ENCODE assay signal across 17 cellular contexts in genomic region chr5:78765756-78766411, GRCh38.
"Had no signal": no experiment of that assay in that cellular context is flagged by ENCODE, and none has a peak within 500 bp of the region (broad histone marks: within the 10 kb centered on the region; RNA-seq: fewer than 3 reads in every experiment).

No MANE protein-coding gene starts in this region.

- ATAC-seq: activated CD4-positive, CD25-positive, alpha-beta regulatory T cell treated with anti-CD3 and anti-CD28 coated beads, Interleukin-2, amount 50 U/mL, for 24 hours; gastrocnemius medialis; left lung; stimulated activated naive B cell treated with anti-CD40 and anti-IgM and Interleukin-4, amounts not matched to agents 10 μg/mL and 1 μg/mL and 100 μg/mL, for 72 hours; T-cell had no signal

- H3K27me3 ChIP-seq: brain microvascular endothelial cell, gastrocnemius medialis, left lung, ovary, tibial artery had no signal

- H3K4me3 ChIP-seq: coronary artery, gastrocnemius medialis, left lung, ovary, tibial artery had no signal

- H3K9me3 ChIP-seq: gastrocnemius medialis, left lung, ovary, SK-N-SH, tibial artery had no signal

- H3K9ac ChIP-seq: SK-N-SH had no signal

- H3K36me3 ChIP-seq: brain microvascular endothelial cell, gastrocnemius medialis, left lung, ovary, tibial artery had no signal

- DNase-seq: activated naive CD4-positive, alpha-beta T cell; activated naive CD8-positive, alpha-beta T cell treated with anti-CD3 and anti-CD28 coated beads, Interleukin-2, amount 10 ng/mL, durations not matched to agents 7 days and 5 days; anterior cingulate cortex; brain microvascular endothelial cell; effector CD4-positive, alpha-beta T cell; gastrocnemius medialis; left lung; mammary epithelial cell; ovary; SK-N-SH; stimulated activated CD4-positive, alpha-beta T cell treated with anti-CD3 and anti-CD28 coated beads, Interleukin-2, amount 100 ng/mL, for 48 hours; stimulated activated naive B cell treated with anti-CD40 and anti-IgM and Interleukin-4, amounts not matched to agents 10 μg/mL and 1 μg/mL and 100 μg/mL, for 72 hours; T-cell; T-helper 9 cell; tibial artery had no signal

- H3K4me2 ChIP-seq: SK-N-SH had no signal

- H3K27ac ChIP-seq: brain microvascular endothelial cell, coronary artery, gastrocnemius medialis, left lung, ovary, tibial artery had no signal

- H3K4me1 ChIP-seq: gastrocnemius medialis, left lung, tibial artery had no signal
